Comparison of ENCODE assay signal across 24 cellular contexts in genomic region chr2:138720035-138720589, GRCh38.
DNase-seq lines count a peak whose midpoint lies in the region; ATAC-seq and TF ChIP-seq lines count a peak whose summit lies in the region.
"Had no signal": no experiment of that assay in that cellular context is flagged by ENCODE, and none has a peak within 500 bp of the region (broad histone marks: within the 10 kb centered on the region; RNA-seq: fewer than 3 reads in every experiment).

No MANE protein-coding gene starts in this region.

- no peak for TF ChIP-seq CTCF in LNCaP clone FGC (IDR thresholded peaks at IDR 0.05; ENCODE audit: control insufficient read depth, extremely low read depth, insufficient read depth)
- no peak for TF ChIP-seq CTCF in WTC11 (IDR thresholded peaks at IDR 0.05)
- no peak for TF ChIP-seq CTCF in nephron progenitor cell (IDR thresholded peaks at IDR 0.05)
- no peak for TF ChIP-seq CTCF in PC-9 (conservative IDR thresholded peaks at IDR 0.05)

- DNase-seq in DMS53 (lab: John Stamatoyannopoulos, UW) (peak; percentile 35), LNCaP clone FGC (ENCODE audit: low read depth) (peak; percentile 30), WTC11 (ENCODE audit: low spot score) (no peak), nephron progenitor cell (no peak), C1 segment of cervical spinal cord (lab: John Stamatoyannopoulos, UW) (no peak), PC-9 (no peak), sciatic nerve (ENCODE audit: low spot score) (no peak)
- DNase-seq: CD4-positive, alpha-beta T cell; DMS79 treated with DMSO at 0.1 percent for 48 hours; GF-D8; Kasumi-1; MV-4-11; NCI-H1105; NCI-H146; NCI-H2029; NCI-H226; NCI-H524; NCI-H774; Right ventricle myocardium superior; RPMI8226 had no signal

- no peaks in the 10 kb centered on the region for H3K4me1 ChIP-seq in PC-9 (replicated peaks; ENCODE audit: insufficient read depth)
- H3K4me1 ChIP-seq: BLaER1 had no signal

- H3K4me1 Mint-ChIP-seq in WTC11 (peaks cover 21% of the 10 kb centered on the region), nephron progenitor cell (peaks cover 16% of the 10 kb centered on the region)

- H3K36me3 ChIP-seq in PC-9 (ENCODE audit: low read depth), result no peaks in the 10 kb centered on the region
- H3K36me3 ChIP-seq: BLaER1, SJSA1 had no signal

- H3K4me2 ChIP-seq in PC-9, result no peak overlapping the region
- H3K4me2 ChIP-seq: BLaER1 had no signal

- intact Hi-C loops in PC-9 (cut with micrococcal nuclease; ENCODE audit: unreplicated experiment), result no loop called here
- intact Hi-C loops in sciatic nerve (cut with DNase I), result no loop called here

- H3K9me2 ChIP-seq in PC-9 (ENCODE audit: insufficient read depth), result no peaks in the 10 kb centered on the region

- no peaks in the 10 kb centered on the region for H3K36me3 Mint-ChIP-seq in WTC11
- no peaks in the 10 kb centered on the region for H3K36me3 Mint-ChIP-seq in nephron progenitor cell (ENCODE audit: low read depth)

- POLR2A ChIA-PET in WTC11 (lab: Charles Lee), result no interaction called here
- POLR2A ChIA-PET in PC-9 (lab: Charles Lee; ENCODE audit: unreplicated experiment), result no interaction called here

- H3K4me3 ChIP-seq in LNCaP clone FGC (ENCODE audit: low read depth, low read length) (no peak overlapping the region), PC-9 (no peak overlapping the region)
- H3K4me3 ChIP-seq: BLaER1, K562, SJSA1 had no signal

- H3K27ac Mint-ChIP-seq in WTC11 (no peak overlapping the region; the same call in 1 of the 2 replicates), nephron progenitor cell (peak overlapping the region; percentile 20)
- H3K27ac Mint-ChIP-seq: CD4-positive, alpha-beta T cell had no signal

- no peaks in the 10 kb centered on the region for H3K79me2 ChIP-seq in PC-9 (ENCODE audit: low read depth)

- no TSS peak for BruUV-seq in PC-9 (replicated peaks; lab: Mats Ljungman, UMichigan)

- H3K4me3 Mint-ChIP-seq in WTC11 (no peak overlapping the region), nephron progenitor cell (no peak overlapping the region)
- H3K4me3 Mint-ChIP-seq: CD4-positive, alpha-beta T cell had no signal

- CTCF ChIA-PET in WTC11 (lab: Charles Lee), result no interaction called here
- CTCF ChIA-PET in PC-9 (lab: Charles Lee), result no interaction called here

- ATAC-seq in WTC11 (no peak), sciatic nerve (no peak)
- ATAC-seq: HCT116, K562 had no signal

- H3K27me3 ChIP-seq in PC-9 (ENCODE audit: insufficient read depth, low read depth), result no peaks in the 10 kb centered on the region
- H3K27me3 ChIP-seq: BLaER1, SJSA1 had no signal

- H3K9me3 ChIP-seq in PC-9 (ENCODE audit: insufficient read depth, low read depth), result no peaks in the 10 kb centered on the region
- H3K9me3 ChIP-seq: BLaER1, SJSA1 had no signal

- H4K20me1 ChIP-seq in PC-9 (ENCODE audit: insufficient read depth), result no peaks in the 10 kb centered on the region
- H4K20me1 ChIP-seq: BLaER1 had no signal

- H3F3A ChIP-seq in PC-9 (ENCODE audit: insufficient read depth, low read depth), result no peaks in the 10 kb centered on the region

- H3K27me3 Mint-ChIP-seq in WTC11 (ENCODE audit: low read depth) (no peaks in the 10 kb centered on the region), nephron progenitor cell (ENCODE audit: low read depth, poor library complexity) (no peaks in the 10 kb centered on the region)

- no peaks in the 10 kb centered on the region for H3K9me3 Mint-ChIP-seq in WTC11
- no peaks in the 10 kb centered on the region for H3K9me3 Mint-ChIP-seq in nephron progenitor cell
- H3K9me3 Mint-ChIP-seq: CD4-positive, alpha-beta T cell had no signal

- H3K27ac ChIP-seq in PC-9, result no peak overlapping the region
- H3K27ac ChIP-seq: BLaER1, SJSA1 had no signal

- no peak overlapping the region for H2AFZ ChIP-seq in PC-9

TF ChIP-seq in WTC11, 78 proteins besides CTCF, POLR2A, EP300 and RAD21:
- TF ChIP-seq, protein P1, sequence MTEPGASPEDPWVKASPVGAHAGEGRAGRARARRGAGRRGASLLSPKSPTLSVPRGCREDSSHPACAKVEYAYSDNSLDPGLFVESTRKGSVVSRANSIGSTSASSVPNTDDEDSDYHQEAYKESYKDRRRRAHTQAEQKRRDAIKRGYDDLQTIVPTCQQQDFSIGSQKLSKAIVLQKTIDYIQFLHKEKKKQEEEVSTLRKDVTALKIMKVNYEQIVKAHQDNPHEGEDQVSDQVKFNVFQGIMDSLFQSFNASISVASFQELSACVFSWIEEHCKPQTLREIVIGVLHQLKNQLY (CRISPR knock-in tag; IDR thresholded peaks at IDR 0.05), result no peak
- peak; percentile 35; the same call in 1 of the 2 replicates for TF ChIP-seq GABPB1 (CRISPR knock-in tag; IDR thresholded peaks at IDR 0.05)
TF ChIP-seq in WTC11: peak in this region for 1.

Comparison
In these comparisons a context has a peak if more than half of its experiments do, and no peak if none do; other contexts are left out.
1. DNase-seq: peak in DMS53 (single experiment) and LNCaP clone FGC (single experiment); none in WTC11 (single experiment), nephron progenitor cell (single experiment), C1 segment of cervical spinal cord (0 of 14), PC-9 (0 of 2) and sciatic nerve (single experiment).